Comparison of ENCODE assay signal across 26 cellular contexts in the genomic region with DNA sequence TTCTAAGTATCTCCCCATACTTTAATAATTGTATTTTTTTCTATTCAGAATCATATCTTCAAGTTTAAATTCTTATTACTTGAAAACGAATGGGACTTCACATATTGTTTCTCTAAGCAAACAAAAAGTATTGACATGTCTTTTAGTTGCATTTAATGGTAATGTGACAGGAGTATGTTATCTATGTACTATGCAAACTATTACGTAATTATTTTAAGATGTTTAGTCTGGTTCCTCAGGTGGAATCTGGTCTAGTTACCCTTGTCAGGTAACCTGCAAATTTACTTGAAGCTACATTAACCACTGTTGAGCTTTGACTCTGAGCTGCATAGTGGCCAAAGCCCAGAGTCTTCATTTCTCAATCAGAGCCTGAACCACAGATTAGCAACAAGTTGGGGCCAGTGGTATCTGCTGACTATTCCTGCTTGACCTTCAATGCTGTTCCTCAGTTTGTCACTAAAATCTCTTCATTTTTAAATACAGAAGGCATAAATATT.
"Had no signal": no experiment of that assay in that cellular context is flagged by ENCODE, and none has a peak within 500 bp of the region (broad histone marks: within the 10 kb centered on the region; RNA-seq: fewer than 3 reads in every experiment).

No MANE protein-coding gene starts in this region.

- H3K4me3 Mint-ChIP-seq: activated CD4-positive, alpha-beta memory T cell treated with anti-CD3 and anti-CD28 coated beads for 36 hours; activated CD4-positive, alpha-beta T cell treated with anti-CD3 and anti-CD28 coated beads for 36 hours; activated CD4-positive, alpha-beta T cell treated with anti-CD3 and anti-CD28 coated beads, Interleukin-2, amount 10 ng/mL, durations not matched to agents 24 days and 14 days; activated CD8-positive, alpha-beta memory T cell treated with anti-CD3 and anti-CD28 coated beads, Interleukin-2, amount 10 ng/mL, durations not matched to agents 7 days and 5 days; activated CD8-positive, alpha-beta T cell treated with anti-CD3 and anti-CD28 coated beads, Interleukin-2, amount 10 ng/mL, durations not matched to agents 7 days and 5 days; activated naive CD8-positive, alpha-beta T cell; activated T-cell treated with anti-CD3 and anti-CD28 coated beads, Interleukin-2, amount 50 U/mL, for 4 hours; activated T-helper 17 cell treated with anti-CD3 and anti-CD28 coated beads, Interleukin-2, amount 50 U/mL, for 72 hours had no signal

- H3K4me3 ChIP-seq: adrenal gland, body of pancreas, colonic mucosa had no signal

- DNase-seq: activated CD4-positive, alpha-beta memory T cell treated with anti-CD3 and anti-CD28 coated beads for 36 hours; activated CD4-positive, alpha-beta T cell treated with anti-CD3 and anti-CD28 coated beads for 36 hours; activated CD4-positive, alpha-beta T cell treated with anti-CD3 and anti-CD28 coated beads, Interleukin-2, amount 10 ng/mL, durations not matched to agents 24 days and 14 days; activated CD4-positive, CD25-positive, alpha-beta regulatory T cell; activated CD4-positive, CD25-positive, alpha-beta regulatory T cell treated with anti-CD3 and anti-CD28 coated beads, Interleukin-2, amount 50 U/mL, for 72 hours; activated CD8-positive, alpha-beta memory T cell treated with anti-CD3 and anti-CD28 coated beads, Interleukin-2, amount 10 ng/mL, durations not matched to agents 7 days and 5 days; activated CD8-positive, alpha-beta memory T cell treated with anti-CD3 and anti-CD28 coated beads, Interleukin-2, amount 50 U/mL, for 4 hours; activated CD8-positive, alpha-beta T cell treated with anti-CD3 and anti-CD28 coated beads, Interleukin-2, amount 10 ng/mL, durations not matched to agents 7 days and 5 days; activated effector memory CD4-positive, alpha-beta T cell treated with Interleukin-2 at 50 U/mL for 16 hours; activated gamma-delta T cell treated with Interleukin-2 at 50 U/mL for 16 hours; activated naive CD4-positive, alpha-beta T cell treated with anti-CD3 and anti-CD28 coated beads, Interleukin-2, amount 50 U/mL, for 16 hours; activated naive CD4-positive, alpha-beta T cell treated with Interleukin-2 at 50 U/mL for 16 hours; activated T-cell treated with anti-CD3 and anti-CD28 coated beads, Interleukin-2, amount 50 U/mL, for 4 hours; adrenal gland; amygdala; aorta; body of pancreas; caudate nucleus; colonic mucosa; effector CD8-positive, alpha-beta T cell; foreskin fibroblast; head of caudate nucleus; T-helper 2 cell had no signal

- H3K9me3 Mint-ChIP-seq: activated CD4-positive, alpha-beta memory T cell treated with anti-CD3 and anti-CD28 coated beads for 36 hours; activated CD4-positive, alpha-beta T cell treated with anti-CD3 and anti-CD28 coated beads, Interleukin-2, amount 10 ng/mL, durations not matched to agents 24 days and 14 days; activated T-cell treated with anti-CD3 and anti-CD28 coated beads, Interleukin-2, amount 50 U/mL, for 4 hours; activated T-helper 17 cell treated with anti-CD3 and anti-CD28 coated beads, Interleukin-2, amount 50 U/mL, for 72 hours had no signal

- H3K36me3 ChIP-seq: colonic mucosa had no signal

- H3K4me1 Mint-ChIP-seq: activated CD4-positive, alpha-beta T cell treated with anti-CD3 and anti-CD28 coated beads, Interleukin-2, amount 10 ng/mL, durations not matched to agents 24 days and 14 days; activated CD8-positive, alpha-beta memory T cell treated with anti-CD3 and anti-CD28 coated beads, Interleukin-2, amount 10 ng/mL, durations not matched to agents 7 days and 5 days; activated T-helper 17 cell treated with anti-CD3 and anti-CD28 coated beads, Interleukin-2, amount 50 U/mL, for 72 hours had no signal

- H3K27ac Mint-ChIP-seq: activated CD4-positive, alpha-beta memory T cell treated with anti-CD3 and anti-CD28 coated beads for 36 hours; activated CD4-positive, alpha-beta T cell treated with anti-CD3 and anti-CD28 coated beads for 36 hours; activated CD4-positive, alpha-beta T cell treated with anti-CD3 and anti-CD28 coated beads, Interleukin-2, amount 10 ng/mL, durations not matched to agents 24 days and 14 days; activated CD8-positive, alpha-beta memory T cell treated with anti-CD3 and anti-CD28 coated beads, Interleukin-2, amount 10 ng/mL, durations not matched to agents 7 days and 5 days; activated CD8-positive, alpha-beta T cell treated with anti-CD3 and anti-CD28 coated beads, Interleukin-2, amount 10 ng/mL, durations not matched to agents 7 days and 5 days; activated T-helper 17 cell treated with anti-CD3 and anti-CD28 coated beads, Interleukin-2, amount 50 U/mL, for 72 hours had no signal

- H3K4me1 ChIP-seq: adrenal gland, body of pancreas, colonic mucosa had no signal

- ATAC-seq: activated CD4-positive, alpha-beta T cell treated with anti-CD3 and anti-CD28 coated beads for 36 hours; activated CD8-positive, alpha-beta memory T cell treated with anti-CD3 and anti-CD28 coated beads, Interleukin-2, amount 10 ng/mL, durations not matched to agents 7 days and 5 days; activated CD8-positive, alpha-beta T cell treated with anti-CD3 and anti-CD28 coated beads, Interleukin-2, amount 10 ng/mL, durations not matched to agents 7 days and 5 days; activated T-cell treated with anti-CD3 and anti-CD28 coated beads, Interleukin-2, amount 50 U/mL, for 4 hours; activated T-helper 17 cell treated with anti-CD3 and anti-CD28 coated beads, Interleukin-2, amount 50 U/mL, for 72 hours; body of pancreas had no signal

- H3K27me3 ChIP-seq: adrenal gland, body of pancreas, colonic mucosa had no signal

- H3K27me3 Mint-ChIP-seq: activated CD4-positive, alpha-beta memory T cell treated with anti-CD3 and anti-CD28 coated beads for 36 hours; activated CD4-positive, alpha-beta T cell treated with anti-CD3 and anti-CD28 coated beads for 36 hours; activated CD4-positive, alpha-beta T cell treated with anti-CD3 and anti-CD28 coated beads, Interleukin-2, amount 10 ng/mL, durations not matched to agents 24 days and 14 days; activated CD8-positive, alpha-beta memory T cell treated with anti-CD3 and anti-CD28 coated beads, Interleukin-2, amount 10 ng/mL, durations not matched to agents 7 days and 5 days; activated naive CD8-positive, alpha-beta T cell; activated T-helper 17 cell treated with anti-CD3 and anti-CD28 coated beads, Interleukin-2, amount 50 U/mL, for 72 hours had no signal

- H3K27ac ChIP-seq: adrenal gland, body of pancreas, colonic mucosa, epithelial cell of prostate had no signal

- H3K9me3 ChIP-seq: adrenal gland, body of pancreas, colonic mucosa had no signal
